18 cellular contexts compared by ENCODE assay signal in genomic region chr15:30063829-30064559, GRCh38. TPM values are rescaled to one million over a fixed set of nuclear protein-coding genes. Genes with fewer than 3 reads are reported as not detected.
DNase-seq lines count a peak whose midpoint lies in the region; ATAC-seq and TF ChIP-seq lines count a peak whose summit lies in the region.
"Had no signal": no experiment of that assay in that cellular context is flagged by ENCODE, and none has a peak within 500 bp of the region (broad histone marks: within the 10 kb centered on the region; RNA-seq: fewer than 3 reads in every experiment).

No MANE protein-coding gene starts in this region.

- intact Hi-C loops in dorsolateral prefrontal cortex (cut with DNase I) (loop anchor here in 1 of 2 donors (5.0 kb wide), 1 partner anchor 397 kb away; no protein-coding TSS in a partner anchor), testis (cut with DNase I; ENCODE audit: low total_unique reads) (no loop called here), left colon (cut with DNase I, micrococcal nuclease) (no loop called here), esophagus squamous epithelium (cut with DNase I) (no loop called here)

- DNase-seq in SK-MEL-5 (ENCODE audit: low read depth, low spot score) (peak; percentile 23), dorsolateral prefrontal cortex (no peak), testis (peak; percentile 38), left colon (no peak), esophagus squamous epithelium (lab: John Stamatoyannopoulos, UW) (no peak)
- no peak for DNase-seq in CD8-positive, alpha-beta memory T cell
- DNase-seq: BE2C, NCI-H1092 treated with DMSO at 0.1 percent for 48 hours, NCI-H187 treated with DMSO at 0.1 percent for 48 hours, NCI-H2171 treated with DMSO at 0.1 percent for 48 hours, SIG-M5 had no signal

- CTCF ChIA-PET in CD8-positive, alpha-beta memory T cell (lab: Charles Lee) = no interaction called here

- H3K27ac Mint-ChIP-seq in nephron = peak overlapping the region in 2 of 3 experiments; percentile 9 to 49
- peak overlapping the region in 1 of 8 donors; percentile 14 for H3K27ac Mint-ChIP-seq in CD8-positive, alpha-beta memory T cell

- H3K9me3 Mint-ChIP-seq in nephron = peaks cover 9% of the 10 kb centered on the region
- peaks cover 0 to 6% (median 4%) of the 10 kb centered on the region in 5 donors for H3K9me3 Mint-ChIP-seq in CD8-positive, alpha-beta memory T cell

- WGBS in testis, 2 donors = 22 to 34% methylated on average over 2 of the region's 2 CpGs
- WGBS in esophagus squamous epithelium, 2 donors = 61% methylated on average over 2 of the region's 2 CpGs; no CpG with 5 or more reads in 1 of the 2 donors

- H3K36me3 Mint-ChIP-seq in nephron (ENCODE audit: low read depth) = no peaks in the 10 kb centered on the region
- no peaks in the 10 kb centered on the region for H3K36me3 Mint-ChIP-seq in CD8-positive, alpha-beta memory T cell

- H3K36me3 ChIP-seq in testis (ENCODE audit: low read depth, missing control alignments) = no peaks in the 10 kb centered on the region
- H3K36me3 ChIP-seq in CD8-positive, alpha-beta memory T cell (ENCODE audit: insufficient read depth, low read length) = no peaks in the 10 kb centered on the region
- no peaks in the 10 kb centered on the region for H3K36me3 ChIP-seq in esophagus squamous epithelium
- H3K36me3 ChIP-seq: BE2C, MG63 had no signal

- H3K4me3 ChIP-seq in dorsolateral prefrontal cortex (no peak overlapping the region), testis (no peak overlapping the region), esophagus squamous epithelium (no peak overlapping the region)
- H3K4me3 ChIP-seq in CD8-positive, alpha-beta memory T cell (ENCODE audit: low read length) = no peak overlapping the region
- H3K4me3 ChIP-seq: MG63 had no signal

- in situ Hi-C loops in SK-MEL-5 (cut with HindIII; ENCODE audit: low pct_unique_long_range_greater_than_20kb, low sequenced_read_pairs) = no loop called here

- no peak for TF ChIP-seq CTCF in dorsolateral prefrontal cortex (IDR thresholded peaks at IDR 0.05 in 54 of 56, conservative IDR thresholded peaks at IDR 0.05 in 2 of 56; ENCODE audit: low read depth in 1 of 56, partially characterized antibody in 56 of 56)
- no peak for TF ChIP-seq CTCF in nephron (IDR thresholded peaks at IDR 0.05; ENCODE audit: unreplicated experiment in 3 of 3)
- TF ChIP-seq CTCF in testis (IDR thresholded peaks at IDR 0.05) = no peak
- TF ChIP-seq CTCF in esophagus squamous epithelium (IDR thresholded peaks at IDR 0.05) = no peak

- H3K4me1 Mint-ChIP-seq in nephron = peaks cover 18% of the 10 kb centered on the region
- H3K4me1 Mint-ChIP-seq in CD8-positive, alpha-beta memory T cell = no peaks in the 10 kb centered on the region

- peaks cover 14% of the 10 kb centered on the region for H3K27me3 Mint-ChIP-seq in nephron (ENCODE audit: low read depth)
- H3K27me3 Mint-ChIP-seq in CD8-positive, alpha-beta memory T cell = peaks cover 0 to 7% of the 10 kb centered on the region in 2 donors

- TF ChIP-seq POLR2A in testis (IDR thresholded peaks at IDR 0.05) (no peak), esophagus squamous epithelium (IDR thresholded peaks at IDR 0.05) (no peak)

- H3K27ac ChIP-seq in dorsolateral prefrontal cortex (peak overlapping the region in 53 of 59 donors; percentile 5 to 95 (median 81)), testis (no peak overlapping the region), esophagus squamous epithelium (no peak overlapping the region)
- H3K27ac ChIP-seq in CD8-positive, alpha-beta memory T cell (ENCODE audit: low read depth, low read length) = no peak overlapping the region
- H3K27ac ChIP-seq: KMS-11 had no signal

- no peak overlapping the region for H3K4me3 Mint-ChIP-seq in nephron
- H3K4me3 Mint-ChIP-seq in CD8-positive, alpha-beta memory T cell = no peak overlapping the region

- no peaks in the 10 kb centered on the region for H3K27me3 ChIP-seq in dorsolateral prefrontal cortex
- H3K27me3 ChIP-seq in testis = no peaks in the 10 kb centered on the region
- no peaks in the 10 kb centered on the region for H3K27me3 ChIP-seq in CD8-positive, alpha-beta memory T cell (ENCODE audit: insufficient read depth, low read length, poor library complexity, severe bottlenecking)
- no peaks in the 10 kb centered on the region for H3K27me3 ChIP-seq in esophagus squamous epithelium
- H3K27me3 ChIP-seq: BE2C, MG63 had no signal

- H3K4me1 ChIP-seq in testis = peaks cover 7% of the 10 kb centered on the region
- no peaks in the 10 kb centered on the region for H3K4me1 ChIP-seq in CD8-positive, alpha-beta memory T cell (ENCODE audit: insufficient read depth, low read length)
- no peaks in the 10 kb centered on the region for H3K4me1 ChIP-seq in esophagus squamous epithelium
- H3K4me1 ChIP-seq: BE2C had no signal

- H3K9me3 ChIP-seq in testis (no peaks in the 10 kb centered on the region), esophagus squamous epithelium (no peaks in the 10 kb centered on the region)
- no peaks in the 10 kb centered on the region for H3K9me3 ChIP-seq in CD8-positive, alpha-beta memory T cell (ENCODE audit: low read length)
- H3K9me3 ChIP-seq: BE2C, MG63 had no signal

- ATAC-seq in left colon (no peak), GM18502 (IDR thresholded peaks at IDR 0.05; ENCODE audit: poor library complexity, unreplicated experiment) (no peak)
- ATAC-seq: Panc1 had no signal

- POLR2A ChIA-PET in CD8-positive, alpha-beta memory T cell (lab: Charles Lee) = no interaction called here

RNA-seq across cellular contexts. Expression of gene GOLGA8J, which starts 18.8 kb away (rescaled TPM):
- total RNA-seq in SK-MEL-5 (2014; rRNA removed; shearing (Covaris generic)) = 0.16 TPM in 1 of 2 replicates, not detected in the other
- polyA plus RNA-seq in SK-MEL-5 (2015; cell fraction: cytosol; rRNA removed) = not detected in 2 replicates
- polyA plus RNA-seq in SK-MEL-5 (2015; cell fraction: nucleus; rRNA removed) = not detected in 2 replicates
- total RNA-seq in dorsolateral prefrontal cortex (1 to 10 TPM in 15 of 120 experiments, under 1 TPM in 26, not detected in 79; 0.31 to 2.4 (median 0.65) TPM), testis (10 to 100 TPM in 1 of 2 donors, 1 to 10 TPM in 1; 5.1 to 11.5 TPM), left colon (not detected), esophagus squamous epithelium (not detected)
- 6.3 TPM for polyA plus RNA-seq in testis (ENCODE audit: insufficient read depth, low read depth, low replicate concordance)
- under 1 TPM in 1 of 2 experiments, not detected in 1; 0.11 TPM for total RNA-seq in CD8-positive, alpha-beta memory T cell
- not detected for polyA plus RNA-seq in CD8-positive, alpha-beta memory T cell
- total RNA-seq: NCI-H460 had no signal
- polyA plus RNA-seq: AG04450 had no signal

Comparison
In these comparisons a context has a peak if more than half of its experiments do, and no peak if none do; other contexts are left out.
1. DNase-seq: peak in SK-MEL-5 (single experiment) and testis (single experiment); none in dorsolateral prefrontal cortex (0 of 10), left colon (0 of 2), CD8-positive, alpha-beta memory T cell (0 of 5) and esophagus squamous epithelium (single experiment).
2. H3K27ac ChIP-seq: peak in dorsolateral prefrontal cortex (53 of 59); none in testis (0 of 2), CD8-positive, alpha-beta memory T cell (single experiment) and esophagus squamous epithelium (0 of 4).